ENCODE assay signal across 8 cellular contexts in genomic region chr2:62195421-62196277, GRCh38. TPM values are rescaled to one million over a fixed set of nuclear protein-coding genes. Genes with fewer than 3 reads are reported as not detected.
DNase-seq lines count a peak whose midpoint lies in the region; ATAC-seq and TF ChIP-seq lines count a peak whose summit lies in the region.

Gene B3GNT2 (plus strand): TSS chr2:62196115. CDS start chr2:62222221, 26,106 bp downstream.

- DNase-seq in AG20443 (ENCODE audit: low spot score) (peak; percentile 98), NOMO-1 treated with DMSO at 0.1 percent for 48 hours (lab: John Stamatoyannopoulos, UW; ENCODE audit: unreplicated experiment) (peak; percentile 58), endodermal cell (peak; percentile 92), mesenteric fat pad (ENCODE audit: low spot score) (peak; percentile 95)
- peak; percentile 51 for DNase-seq in activated CD8-positive, alpha-beta memory T cell treated with anti-CD3 and anti-CD28 coated beads, Interleukin-2, amount 50 U/mL, for 24 hours (ENCODE audit: extremely low read depth)
- DNase-seq in stimulated activated CD8-positive, alpha-beta memory T cell treated with anti-CD3 and anti-CD28 coated beads, Interleukin-15, amount 100 ng/mL, for 24 hours (ENCODE audit: low read depth), result peak; percentile 70

- H3K27me3 Mint-ChIP-seq in endodermal cell (ENCODE audit: insufficient read depth), result peaks cover 3% of the 10 kb centered on the region

- H3K9me3 ChIP-seq in endodermal cell (ENCODE audit: control insufficient read depth, low read length), result peaks cover 5% of the 10 kb centered on the region

- WGBS in endodermal cell (ENCODE audit: insufficient coverage in 1 of 2, insufficient read length in 1 of 2), 2 experiments, result 9 to 37% methylated on average over 11 to 70 of the region's 70 CpGs

- H3K27ac Mint-ChIP-seq in endodermal cell, result peak within 1 kb of the TSS; percentile 80

- H3K27me3 ChIP-seq in endodermal cell (ENCODE audit: control insufficient read depth, insufficient read depth, low read length, poor library complexity, severe bottlenecking), result no peaks in the 10 kb centered on the region

- H3K4me3 Mint-ChIP-seq in endodermal cell, result peak within 1 kb of the TSS; percentile 92

- H3K4me1 ChIP-seq in endodermal cell (ENCODE audit: control insufficient read depth, insufficient read depth, low read length), result peaks cover 5% of the 10 kb centered on the region

- peaks cover 6% of the 10 kb centered on the region for H3K9me3 Mint-ChIP-seq in endodermal cell

- peak within 1 kb of the TSS; percentile 73 for H3K9ac ChIP-seq in endodermal cell (ENCODE audit: extremely low read depth, low read length, poor library complexity, severe bottlenecking)

- peaks cover 12% of the 10 kb centered on the region for H3K36me3 ChIP-seq in endodermal cell (ENCODE audit: control insufficient read depth, insufficient read depth, low read length)

- H3K27ac ChIP-seq in endodermal cell (ENCODE audit: low read depth, low read length), result peak within 1 kb of the TSS; percentile 27

- H3K4me3 ChIP-seq in endodermal cell (ENCODE audit: low read length), result peak within 1 kb of the TSS; percentile 93

- no peak for TF ChIP-seq CTCF in endodermal cell (conservative IDR thresholded peaks at IDR 0.05)

- H3K36me3 Mint-ChIP-seq in endodermal cell (ENCODE audit: low read depth), result peaks cover 9% of the 10 kb centered on the region

- peak; percentile 31 for ATAC-seq in GM18873 (IDR thresholded peaks at IDR 0.05; ENCODE audit: low FRiP score, unreplicated experiment)
- ATAC-seq in HG03139 (IDR thresholded peaks at IDR 0.05; ENCODE audit: unreplicated experiment), result peak; percentile 53

- peaks cover 35% of the 10 kb centered on the region for H3K4me1 Mint-ChIP-seq in endodermal cell

RNA-seq across cellular contexts. Expression of gene B3GNT2, which starts in this region (rescaled TPM):
- total RNA-seq in endodermal cell (10 to 100 TPM; 38.7 to 59.2 TPM), mesenteric fat pad (21.9 TPM)
- polyA plus RNA-seq in endodermal cell (2013, experiment 1 of 2), result 19.3 TPM
- polyA plus RNA-seq in endodermal cell (2013, experiment 2 of 2), result 21.8 TPM

Comparison
In these comparisons a context has a peak if more than half of its experiments do, and no peak if none do; other contexts are left out.
1. Peak in every context shown above with its lines: DNase-seq, ATAC-seq, H3K4me3 ChIP-seq and H3K27ac ChIP-seq.